In the genomic region with DNA sequence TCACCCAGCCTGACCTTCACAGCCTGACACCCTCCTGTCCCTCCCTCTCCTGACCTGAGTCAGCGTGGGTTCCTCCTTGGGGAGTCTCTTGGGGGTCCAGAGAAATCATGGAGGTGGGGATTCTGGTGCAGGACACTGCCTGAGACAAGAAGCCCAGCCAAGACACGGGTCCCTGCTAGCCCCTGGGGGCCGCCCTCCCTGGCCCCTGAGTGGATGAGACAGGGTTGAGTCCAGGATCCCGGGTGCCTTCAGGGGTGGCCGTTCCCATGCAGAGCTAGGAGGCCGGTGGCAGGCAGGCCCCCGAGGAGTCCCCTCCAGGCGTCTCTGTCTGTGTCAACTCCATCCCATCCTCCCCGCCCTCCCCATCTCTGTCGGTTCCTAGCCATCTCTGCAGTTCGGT, we compare ENCODE assay signal across 9 cellular contexts. TPM values are rescaled to one million over a fixed set of nuclear protein-coding genes. Genes with fewer than 3 reads are reported as not detected.
DNase-seq lines count a peak whose midpoint lies in the region; ATAC-seq, FAIRE-seq and TF ChIP-seq lines count a peak whose summit lies in the region.
"Had no signal": no experiment of that assay in that cellular context is flagged by ENCODE, and none has a peak within 500 bp of the region (broad histone marks: within the 10 kb centered on the region; RNA-seq: fewer than 3 reads in every experiment).

No MANE protein-coding gene starts in this region.

- peaks cover 36% of the 10 kb centered on the region for H3K79me2 ChIP-seq in GM12878 (ENCODE audit: control insufficient read depth, insufficient read depth, low read length)

- POLR2A ChIA-PET in AG04450 (lab: Yijun Ruan, JAX), result interaction anchor here (0.6 kb wide), 1 partner anchor 348 kb away, joined by 8 read pairs; no protein-coding TSS in a partner anchor
- POLR2A ChIA-PET in GM12878 (lab: Charles Lee), result no interaction called here

- FAIRE-seq in GM12878 (lab: Jason Lieb, UNC), result no peak
- FAIRE-seq: G401.6 had no signal

- RAD21 ChIA-PET in GM12878 (lab: Charles Lee; ENCODE audit: unreplicated experiment), result no interaction called here

- H3K4me2 ChIP-seq in GM12878 (ENCODE audit: control insufficient read depth, insufficient read depth), result peak overlapping the region; percentile 98

- peak overlapping the region; percentile 93 for H3K9ac ChIP-seq in GM12878 (ENCODE audit: control insufficient read depth, insufficient read depth, low read length)
- peak overlapping the region; percentile 61 for H3K9ac ChIP-seq in muscle layer of colon (ENCODE audit: low read length)

- no peak for DNase-seq in AG04450 (ENCODE audit: low read depth, low spot score)
- no peak for DNase-seq in HFF-Myc (ENCODE audit: extremely low read depth, low read depth)
- no peak for DNase-seq in GM12878 (ENCODE audit: low read depth, low spot score)
- DNase-seq in effector memory CD4-positive, alpha-beta T cell, result no peak
- no peak for DNase-seq in NCI-H1417 (lab: John Stamatoyannopoulos, UW)
- DNase-seq in substantia nigra (lab: John Stamatoyannopoulos, UW), result no peak
- DNase-seq in nucleus accumbens (lab: John Stamatoyannopoulos, UW), result no peak

- H3K36me3 ChIP-seq in GM12878 (ENCODE audit: control insufficient read depth in 2 of 2, insufficient read depth in 2 of 2, low read length in 1 of 2) (peaks cover 0 to 2% of the 10 kb centered on the region in 2 experiments; a peak in 2 of 4 replicates), muscle layer of colon (ENCODE audit: insufficient read depth, low read length) (peaks cover 6% of the 10 kb centered on the region)
- peaks cover 26% of the 10 kb centered on the region for H3K36me3 ChIP-seq in effector memory CD4-positive, alpha-beta T cell (ENCODE audit: control insufficient read depth, insufficient read depth, low read length)

- no peak for ATAC-seq in GM12878

- no peaks in the 10 kb centered on the region for H3K27me3 ChIP-seq in AG04450 (ENCODE audit: control insufficient read depth, insufficient read depth, low read length)
- no peaks in the 10 kb centered on the region for H3K27me3 ChIP-seq in GM12878 (replicated peaks in 1 of 2; ENCODE audit: control insufficient read depth in 2 of 2, insufficient read depth in 2 of 2, low read length in 1 of 2)
- no peaks in the 10 kb centered on the region for H3K27me3 ChIP-seq in muscle layer of colon (ENCODE audit: control insufficient read depth in 1 of 2, insufficient read depth in 2 of 2, low read length in 2 of 2)
- no peaks in the 10 kb centered on the region for H3K27me3 ChIP-seq in effector memory CD4-positive, alpha-beta T cell (replicated peaks; ENCODE audit: control insufficient read depth, insufficient read depth, low read length, poor library complexity, severe bottlenecking)

- H3K9me3 ChIP-seq in AG04450 (ENCODE audit: control insufficient read depth, insufficient read depth, low read length) (no peaks in the 10 kb centered on the region), GM12878 (replicated peaks; ENCODE audit: control insufficient read depth, insufficient read depth, low read length) (no peaks in the 10 kb centered on the region), muscle layer of colon (ENCODE audit: low read length) (no peaks in the 10 kb centered on the region)
- no peaks in the 10 kb centered on the region for H3K9me3 ChIP-seq in effector memory CD4-positive, alpha-beta T cell (ENCODE audit: control insufficient read depth, low read length)

- no peak for TF ChIP-seq POLR2A in GM12878 (IDR thresholded peaks at IDR 0.05; ENCODE audit: low read depth, low read length)

- SMC1A ChIA-PET in GM12878 (lab: Charles Lee; ENCODE audit: uncharacterized antibody, unreplicated experiment), result no interaction called here

- no peak for TF ChIP-seq RAD21 in GM12878 (IDR thresholded peaks at IDR 0.05; ENCODE audit: insufficient read depth, low read depth, low read length)

- H3K4me1 ChIP-seq in GM12878 (ENCODE audit: control insufficient read depth, insufficient read depth, low read length) (peaks cover 14% of the 10 kb centered on the region), muscle layer of colon (ENCODE audit: insufficient read depth, low read length) (peaks cover 30% of the 10 kb centered on the region)
- H3K4me1 ChIP-seq in effector memory CD4-positive, alpha-beta T cell (ENCODE audit: control insufficient read depth, insufficient read depth, low read length, poor library complexity, severe bottlenecking), result peaks cover 22% of the 10 kb centered on the region

- intact Hi-C loops in GM12878 (cut with micrococcal nuclease; ENCODE audit: unreplicated experiment), result loop anchor here (10.0 kb wide), 1 partner anchor 220 kb away; a partner anchor contains a TSS

- in situ Hi-C loops in GM12878 (cut with MboI), result no loop called here

- BruUV-seq in GM12878 (replicated peaks; lab: Mats Ljungman, UMichigan), result no TSS peak

- 78% methylated on average over 10 of the region's 11 CpGs for WGBS in GM12878 (ENCODE audit: insufficient coverage, insufficient replicate concordance, low lambda C conversion rate, missing lambda C conversion rate)

- TF ChIP-seq CTCF in AG04450 (IDR thresholded peaks at IDR 0.05; ENCODE audit: low read depth, low read length) (no peak), HFF-Myc (IDR thresholded peaks at IDR 0.05; ENCODE audit: low read depth, low read length, missing control alignments) (no peak), GM12878 (IDR thresholded peaks at IDR 0.05 in 2 of 3, conservative IDR thresholded peaks at IDR 0.05 in 1 of 3; ENCODE audit: control insufficient read depth in 2 of 3, extremely low read depth in 1 of 3, insufficient read depth in 1 of 3, low read depth in 3 of 3, low read length in 3 of 3) (no peak)

- peaks cover 9% of the 10 kb centered on the region; the same call in 1 of the 2 replicates for H4K20me1 ChIP-seq in GM12878 (ENCODE audit: control insufficient read depth, insufficient read depth)

- H3K4me3 ChIP-seq in AG04450 (ENCODE audit: low read depth, low read length) (peak overlapping the region; percentile 83), HFF-Myc (replicated peaks; ENCODE audit: low read depth, low read length) (peak overlapping the region; percentile 94), GM12878 (peak overlapping the region; percentile 95), muscle layer of colon (ENCODE audit: low read depth in 1 of 2, low read length in 2 of 2) (peak overlapping the region; percentile 45 to 94)
- H3K4me3 ChIP-seq in effector memory CD4-positive, alpha-beta T cell (ENCODE audit: insufficient read depth, low read depth, low read length, poor library complexity, severe bottlenecking), result no peak overlapping the region

- H3K27ac ChIP-seq in AG04450 (ENCODE audit: low read depth, low read length) (no peak overlapping the region), GM12878 (ENCODE audit: control insufficient read depth, insufficient read depth) (no peak overlapping the region; the same call in 1 of the 2 replicates), muscle layer of colon (ENCODE audit: low read depth, low read length) (no peak overlapping the region), substantia nigra (ENCODE audit: low read depth, low read length, poor library complexity, severe bottlenecking) (no peak overlapping the region)
- no peak overlapping the region for H3K27ac ChIP-seq in effector memory CD4-positive, alpha-beta T cell (ENCODE audit: insufficient read depth, low read length, poor library complexity, severe bottlenecking)

- no peak for TF ChIP-seq EP300 in GM12878 (IDR thresholded peaks at IDR 0.05; ENCODE audit: borderline replicate concordance in 1 of 2, control insufficient read depth in 1 of 2, low read depth in 2 of 2, low read length in 2 of 2)

- no peak overlapping the region for H2AFZ ChIP-seq in GM12878 (ENCODE audit: control insufficient read depth, low read depth, low read length)

- CTCF ChIA-PET in AG04450 (lab: Charles Lee), result interaction anchor here (0.7 kb wide), 1 partner anchor 37 kb away, joined by 4 read pairs; no protein-coding TSS in a partner anchor
- CTCF ChIA-PET in GM12878 (lab: Yijun Ruan, JAX), result no interaction called here

RNA-seq across cellular contexts. Expression of a gene that starts 1.6 kb away (rescaled TPM):
- polyA plus RNA-seq in AG04450 (2011; rRNA removed) (5.6 and 6.2 TPM in 2 replicates), GM12878 (2011; rRNA removed) (5.6 and 9.0 TPM in 2 replicates), GM12878 (2014; fragmentation: Illumina TruSeq; extraction: Trizol) (4.2 and 8.0 TPM in 2 replicates), GM12878 (2014; fragmentation: Nextera tagmentation; extraction: Ambion mirVana) (under 1 TPM; 0.34 to 0.95 TPM), GM12878 (2014; rRNA removed) (25.9 and 31.2 TPM in 2 replicates), GM12878 (2016; fragmentation: Nextera tagmentation; extraction: Ambion mirVana) (1 to 10 TPM; 3.5 to 4.5 TPM)
- 9.0 and 9.8 TPM in 2 replicates for polyA minus RNA-seq in AG04450 (2011; rRNA and poly(A)+ RNA removed)
- 19.3 and 24.7 TPM in 2 replicates for total RNA-seq in GM12878 (2013; cell fraction: nucleolus; rRNA removed)
- total RNA-seq in GM12878 (2014; rRNA removed) (9.7 and 13.4 TPM in 2 replicates), GM12878 (2014; rRNA removed; fragmentation: Illumina TruSeq; extraction: Trizol) (4.8 and 5.5 TPM in 2 replicates), GM12878 (2021) (30.6 and 32.2 TPM in 2 replicates)
- polyA plus RNA-seq in GM12878 (2011; ENCODE audit: low read depth), result 7.9 TPM
- 10.8 and 18.3 TPM in 2 replicates for polyA plus RNA-seq in GM12878 (2011; cell fraction: cytosol; rRNA removed)
- polyA plus RNA-seq in GM12878 (2011; cell fraction: nucleus; rRNA removed), result 37.2 and 41.6 TPM in 2 replicates
- 20.1 and 27.9 TPM in 2 replicates for polyA plus RNA-seq in GM12878 (2012)
- polyA minus RNA-seq in GM12878 (2011; rRNA and poly(A)+ RNA removed), result 5.4 and 11.6 TPM in 2 replicates
- polyA minus RNA-seq in GM12878 (2011; cell fraction: cytosol; rRNA and poly(A)+ RNA removed), result 6.0 and 10.7 TPM in 2 replicates
- polyA minus RNA-seq in GM12878 (2011; cell fraction: nucleus; rRNA and poly(A)+ RNA removed), result 9.4 and 11.8 TPM in 2 replicates

RNA-seq across cellular contexts. Expression of a gene that starts 9.3 kb away (rescaled TPM):
- polyA plus RNA-seq in AG04450 (2011; rRNA removed), result 0.88 TPM in 1 of 2 replicates, not detected in the other
- not detected in 2 replicates for polyA minus RNA-seq in AG04450 (2011; rRNA and poly(A)+ RNA removed)
- not detected in 2 replicates for total RNA-seq in GM12878 (2013; cell fraction: nucleolus; rRNA removed)
- not detected in 2 replicates for total RNA-seq in GM12878 (2014; rRNA removed)
- not detected in 2 replicates for total RNA-seq in GM12878 (2014; rRNA removed; fragmentation: Illumina TruSeq; extraction: Trizol)
- 0.16 and 0.23 TPM in 2 replicates for total RNA-seq in GM12878 (2021)
- not detected for polyA plus RNA-seq in GM12878 (2011; ENCODE audit: low read depth)
- polyA plus RNA-seq in GM12878 (2011; rRNA removed), result not detected in 2 replicates
- 0.15 TPM in 1 of 2 replicates, not detected in the other for polyA plus RNA-seq in GM12878 (2011; cell fraction: cytosol; rRNA removed)
- 0.09 and 0.15 TPM in 2 replicates for polyA plus RNA-seq in GM12878 (2011; cell fraction: nucleus; rRNA removed)
- 0.15 TPM in 1 of 2 replicates, not detected in the other for polyA plus RNA-seq in GM12878 (2012)
- polyA plus RNA-seq in GM12878 (2014; fragmentation: Illumina TruSeq; extraction: Trizol), result not detected in 2 replicates
- polyA plus RNA-seq in GM12878 (2014; fragmentation: Nextera tagmentation; extraction: Ambion mirVana), result not detected
- polyA plus RNA-seq in GM12878 (2014; rRNA removed), result 0.55 TPM in 1 of 2 replicates, not detected in the other
- under 1 TPM in 1 of 2 experiments, not detected in 1; 0.20 TPM for polyA plus RNA-seq in GM12878 (2016; fragmentation: Nextera tagmentation; extraction: Ambion mirVana)
- not detected in 2 replicates for polyA minus RNA-seq in GM12878 (2011; rRNA and poly(A)+ RNA removed)
- not detected in 2 replicates for polyA minus RNA-seq in GM12878 (2011; cell fraction: cytosol; rRNA and poly(A)+ RNA removed)
- 1.2 TPM in 1 of 2 replicates, not detected in the other for polyA minus RNA-seq in GM12878 (2011; cell fraction: nucleus; rRNA and poly(A)+ RNA removed)

RNA-seq across cellular contexts. Expression of a gene that starts 14.8 kb away (rescaled TPM):
- polyA plus RNA-seq in AG04450 (2011; rRNA removed) (12.1 and 17.7 TPM in 2 replicates), GM12878 (2011; rRNA removed) (3.6 and 9.2 TPM in 2 replicates), GM12878 (2014; fragmentation: Illumina TruSeq; extraction: Trizol) (0.86 and 5.4 TPM in 2 replicates), GM12878 (2014; fragmentation: Nextera tagmentation; extraction: Ambion mirVana) (1 to 10 TPM in 1 of 2 experiments, under 1 TPM in 1; 0.19 to 1.0 TPM), GM12878 (2014; rRNA removed) (17.7 and 18.3 TPM in 2 replicates), GM12878 (2016; fragmentation: Nextera tagmentation; extraction: Ambion mirVana) (10 to 100 TPM; 15.9 to 19.7 TPM)
- 8.7 and 11.0 TPM in 2 replicates for polyA minus RNA-seq in AG04450 (2011; rRNA and poly(A)+ RNA removed)
- total RNA-seq in GM12878 (2013; cell fraction: nucleolus; rRNA removed), result 2.5 and 3.5 TPM in 2 replicates
- total RNA-seq in GM12878 (2014; rRNA removed) (16.0 and 16.8 TPM in 2 replicates), GM12878 (2014; rRNA removed; fragmentation: Illumina TruSeq; extraction: Trizol) (5.1 and 7.0 TPM in 2 replicates), GM12878 (2021) (17.6 and 20.8 TPM in 2 replicates)
- 3.1 TPM for polyA plus RNA-seq in GM12878 (2011; ENCODE audit: low read depth)
- 11.9 and 19.3 TPM in 2 replicates for polyA plus RNA-seq in GM12878 (2011; cell fraction: cytosol; rRNA removed)
- polyA plus RNA-seq in GM12878 (2011; cell fraction: nucleus; rRNA removed), result 16.3 and 18.2 TPM in 2 replicates
- polyA plus RNA-seq in GM12878 (2012), result 14.8 and 15.4 TPM in 2 replicates
- 2.9 and 9.8 TPM in 2 replicates for polyA minus RNA-seq in GM12878 (2011; rRNA and poly(A)+ RNA removed)
- 7.2 and 7.3 TPM in 2 replicates for polyA minus RNA-seq in GM12878 (2011; cell fraction: cytosol; rRNA and poly(A)+ RNA removed)
- 4.7 and 6.4 TPM in 2 replicates for polyA minus RNA-seq in GM12878 (2011; cell fraction: nucleus; rRNA and poly(A)+ RNA removed)

RNA-seq across cellular contexts. Expression of a gene that starts 17.0 kb away (rescaled TPM):
- polyA plus RNA-seq in AG04450 (2011; rRNA removed) (4.1 and 4.7 TPM in 2 replicates), GM12878 (2011; rRNA removed) (0.04 TPM in 1 of 2 replicates, not detected in the other), GM12878 (2014; fragmentation: Illumina TruSeq; extraction: Trizol) (not detected in 2 replicates), GM12878 (2014; fragmentation: Nextera tagmentation; extraction: Ambion mirVana) (not detected), GM12878 (2014; rRNA removed) (0.11 and 0.32 TPM in 2 replicates), GM12878 (2016; fragmentation: Nextera tagmentation; extraction: Ambion mirVana) (under 1 TPM in 1 of 2 experiments, not detected in 1; 0.25 TPM)
- polyA minus RNA-seq in AG04450 (2011; rRNA and poly(A)+ RNA removed), result 5.8 TPM in 2 replicates
- not detected in 2 replicates for total RNA-seq in GM12878 (2013; cell fraction: nucleolus; rRNA removed)
- total RNA-seq in GM12878 (2014; rRNA removed) (not detected in 2 replicates), GM12878 (2014; rRNA removed; fragmentation: Illumina TruSeq; extraction: Trizol) (not detected in 2 replicates), GM12878 (2021) (0.16 TPM in 1 of 2 replicates, not detected in the other)
- polyA plus RNA-seq in GM12878 (2011; ENCODE audit: low read depth), result 0.05 TPM
- not detected in 2 replicates for polyA plus RNA-seq in GM12878 (2011; cell fraction: cytosol; rRNA removed)
- polyA plus RNA-seq in GM12878 (2011; cell fraction: nucleus; rRNA removed), result not detected in 2 replicates
- 0.20 TPM in 1 of 2 replicates, not detected in the other for polyA plus RNA-seq in GM12878 (2012)
- not detected in 2 replicates for polyA minus RNA-seq in GM12878 (2011; rRNA and poly(A)+ RNA removed)
- polyA minus RNA-seq in GM12878 (2011; cell fraction: cytosol; rRNA and poly(A)+ RNA removed), result not detected in 2 replicates
- polyA minus RNA-seq in GM12878 (2011; cell fraction: nucleus; rRNA and poly(A)+ RNA removed), result 0.10 and 1.1 TPM in 2 replicates

RNA-seq across cellular contexts. Expression of a gene that starts 20.6 kb away (rescaled TPM):
- polyA plus RNA-seq in AG04450 (2011; rRNA removed) (0.95 and 2.2 TPM in 2 replicates), GM12878 (2011; rRNA removed) (not detected in 2 replicates), GM12878 (2014; fragmentation: Illumina TruSeq; extraction: Trizol) (0.04 TPM in 1 of 2 replicates, not detected in the other), GM12878 (2014; fragmentation: Nextera tagmentation; extraction: Ambion mirVana) (not detected), GM12878 (2014; rRNA removed) (0.33 and 0.84 TPM in 2 replicates), GM12878 (2016; fragmentation: Nextera tagmentation; extraction: Ambion mirVana) (under 1 TPM; 0.43 to 0.57 TPM)
- polyA minus RNA-seq in AG04450 (2011; rRNA and poly(A)+ RNA removed), result 0.78 and 1.0 TPM in 2 replicates
- total RNA-seq in GM12878 (2013; cell fraction: nucleolus; rRNA removed), result not detected in 2 replicates
- total RNA-seq in GM12878 (2014; rRNA removed) (0.11 and 0.23 TPM in 2 replicates), GM12878 (2014; rRNA removed; fragmentation: Illumina TruSeq; extraction: Trizol) (not detected in 2 replicates), GM12878 (2021) (1.0 and 1.1 TPM in 2 replicates)
- polyA plus RNA-seq in GM12878 (2011; ENCODE audit: low read depth), result not detected
- 0.15 and 0.32 TPM in 2 replicates for polyA plus RNA-seq in GM12878 (2011; cell fraction: cytosol; rRNA removed)
- 0.28 and 0.69 TPM in 2 replicates for polyA plus RNA-seq in GM12878 (2011; cell fraction: nucleus; rRNA removed)
- polyA plus RNA-seq in GM12878 (2012), result 0.17 and 0.49 TPM in 2 replicates
- polyA minus RNA-seq in GM12878 (2011; rRNA and poly(A)+ RNA removed), result not detected in 2 replicates
- polyA minus RNA-seq in GM12878 (2011; cell fraction: cytosol; rRNA and poly(A)+ RNA removed), result 1.7 TPM in 1 of 2 replicates, not detected in the other
- not detected in 2 replicates for polyA minus RNA-seq in GM12878 (2011; cell fraction: nucleus; rRNA and poly(A)+ RNA removed)
